Comparison of ENCODE assay signal across 11 cellular contexts in genomic region chr11:120807414-120808150, GRCh38.
A peak's percentile ranks its signal among the peaks of the same experiment; 100 is the strongest.
DNase-seq lines count a peak whose midpoint lies in the region; ATAC-seq and TF ChIP-seq lines count a peak whose summit lies in the region.
"Had no signal": no experiment of that assay in that cellular context is flagged by ENCODE, and none has a peak within 500 bp of the region (broad histone marks: within the 10 kb centered on the region; RNA-seq: fewer than 3 reads in every experiment).

No MANE protein-coding gene starts in this region.

- DNase-seq in AG04450 (ENCODE audit: low read depth, low spot score) (peak; percentile 87), HS-27A (ENCODE audit: low read depth) (peak; percentile 17), brain microvascular endothelial cell (peak; percentile 91), kidney epithelial cell (ENCODE audit: low read depth) (peak; percentile 100), NCI-H2107 treated with DMSO at 0.1 percent for 48 hours (lab: John Stamatoyannopoulos, UW; ENCODE audit: unreplicated experiment) (no peak), OCI-M1 (lab: John Stamatoyannopoulos, UW) (no peak), GM19238 (ENCODE audit: insufficient read length, low spot score) (no peak)
- DNase-seq: CD8-positive, alpha-beta memory T cell; dorsolateral prefrontal cortex; SJCRH30 had no signal

- H3K36me3 ChIP-seq in brain microvascular endothelial cell (replicated peaks), result no peaks in the 10 kb centered on the region
- H3K36me3 ChIP-seq in kidney epithelial cell (ENCODE audit: control insufficient read depth, insufficient read depth, low read length), result no peaks in the 10 kb centered on the region
- H3K36me3 ChIP-seq: SJCRH30 had no signal

- no peak overlapping the region for H3K4me3 ChIP-seq in AG04450 (ENCODE audit: low read depth, low read length)
- H3K4me3 ChIP-seq in brain microvascular endothelial cell (ENCODE audit: low read depth, low read length), result no peak overlapping the region
- no peak overlapping the region for H3K4me3 ChIP-seq in kidney epithelial cell (ENCODE audit: low read depth, low read length)
- H3K4me3 ChIP-seq: dorsolateral prefrontal cortex, SJCRH30 had no signal

- no peaks in the 10 kb centered on the region for H3K9me3 ChIP-seq in AG04450 (ENCODE audit: control insufficient read depth, insufficient read depth, low read length)
- H3K9me3 ChIP-seq: SJCRH30 had no signal

- ATAC-seq in HG03439 (IDR thresholded peaks at IDR 0.05; ENCODE audit: unreplicated experiment), result no peak

- peak overlapping the region; percentile 52 for H3K27ac ChIP-seq in AG04450 (ENCODE audit: low read depth, low read length)
- peak overlapping the region; percentile 31 for H3K27ac ChIP-seq in brain microvascular endothelial cell
- H3K27ac ChIP-seq: dorsolateral prefrontal cortex, SJCRH30 had no signal

- POLR2A ChIA-PET in AG04450 (lab: Yijun Ruan, JAX), result interaction anchor here (0.8 to 0.9 kb wide), 2 partner anchors 270 to 290 kb away, joined by 3 read pairs; no protein-coding TSS in a partner anchor

- H3K27me3 ChIP-seq in AG04450 (ENCODE audit: control insufficient read depth, insufficient read depth, low read length), result no peaks in the 10 kb centered on the region
- no peaks in the 10 kb centered on the region for H3K27me3 ChIP-seq in brain microvascular endothelial cell (replicated peaks)
- peaks cover under 1% of the 10 kb centered on the region for H3K27me3 ChIP-seq in kidney epithelial cell (ENCODE audit: control insufficient read depth, insufficient read depth, low read length)
- H3K27me3 ChIP-seq: dorsolateral prefrontal cortex, SJCRH30 had no signal

- no peak for TF ChIP-seq CTCF in AG04450 (IDR thresholded peaks at IDR 0.05; ENCODE audit: low read depth, low read length)
- no peak for TF ChIP-seq CTCF in brain microvascular endothelial cell (IDR thresholded peaks at IDR 0.05; ENCODE audit: low read depth, low read length, missing control alignments)
- TF ChIP-seq CTCF in kidney epithelial cell (IDR thresholded peaks at IDR 0.05; ENCODE audit: insufficient read depth, low read length, poor library complexity, severe bottlenecking), result no peak

- CTCF ChIA-PET in AG04450 (lab: Charles Lee), result interaction anchor here (1.2 to 1.5 kb wide), 2 partner anchors 122 to 296 kb away, joined by 3 to 6 read pairs; partner anchors contain the start of gene GRIK4

- in situ Hi-C loops in brain microvascular endothelial cell (cut with HindIII; ENCODE audit: low pct_ligation_motif_present, low sequenced_read_pairs), result no loop called here

Comparison
In these comparisons a context has a peak if more than half of its experiments do, and no peak if none do; other contexts are left out.
1. DNase-seq: peak in AG04450 (single experiment), HS-27A (single experiment), brain microvascular endothelial cell (single experiment) and kidney epithelial cell (single experiment); none in NCI-H2107 treated with DMSO at 0.1 percent for 48 hours (single experiment), OCI-M1 (single experiment) and GM19238 (single experiment).